In the genomic region with DNA sequence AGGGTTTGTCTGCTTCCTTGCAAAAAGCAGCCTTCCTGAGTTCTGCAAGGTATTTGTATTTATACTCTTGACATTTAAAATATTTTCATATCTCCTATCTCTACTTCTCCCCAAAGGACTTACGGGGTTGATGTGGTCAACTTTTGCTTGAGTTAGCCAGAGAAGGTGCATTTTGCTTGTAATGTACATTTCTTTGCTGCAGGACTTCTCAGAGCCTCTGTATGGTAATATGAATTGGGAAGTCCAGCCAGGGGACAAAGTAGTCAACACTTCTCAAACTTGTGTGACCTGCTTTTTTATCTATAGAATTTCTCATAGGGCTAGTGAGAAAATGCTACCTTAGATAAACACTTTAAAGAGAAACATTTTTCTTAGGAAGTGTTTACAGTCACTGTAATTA, we compare ENCODE assay signal across 7 cellular contexts.
"Had no signal": no experiment of that assay in that cellular context is flagged by ENCODE, and none has a peak within 500 bp of the region (broad histone marks: within the 10 kb centered on the region; RNA-seq: fewer than 3 reads in every experiment).

No MANE protein-coding gene starts in this region.

- ATAC-seq: HepG2 had no signal

- FAIRE-seq: HepG2, HTR-8/SVneo had no signal

- H3K4me2 ChIP-seq: KMS-11 had no signal

- DNase-seq: IMR-90, KBM-7, KG1 had no signal

- H3K9ac ChIP-seq: KMS-11 had no signal

- H3K27ac ChIP-seq: HL-60, KMS-11 had no signal
